In the genomic region with DNA sequence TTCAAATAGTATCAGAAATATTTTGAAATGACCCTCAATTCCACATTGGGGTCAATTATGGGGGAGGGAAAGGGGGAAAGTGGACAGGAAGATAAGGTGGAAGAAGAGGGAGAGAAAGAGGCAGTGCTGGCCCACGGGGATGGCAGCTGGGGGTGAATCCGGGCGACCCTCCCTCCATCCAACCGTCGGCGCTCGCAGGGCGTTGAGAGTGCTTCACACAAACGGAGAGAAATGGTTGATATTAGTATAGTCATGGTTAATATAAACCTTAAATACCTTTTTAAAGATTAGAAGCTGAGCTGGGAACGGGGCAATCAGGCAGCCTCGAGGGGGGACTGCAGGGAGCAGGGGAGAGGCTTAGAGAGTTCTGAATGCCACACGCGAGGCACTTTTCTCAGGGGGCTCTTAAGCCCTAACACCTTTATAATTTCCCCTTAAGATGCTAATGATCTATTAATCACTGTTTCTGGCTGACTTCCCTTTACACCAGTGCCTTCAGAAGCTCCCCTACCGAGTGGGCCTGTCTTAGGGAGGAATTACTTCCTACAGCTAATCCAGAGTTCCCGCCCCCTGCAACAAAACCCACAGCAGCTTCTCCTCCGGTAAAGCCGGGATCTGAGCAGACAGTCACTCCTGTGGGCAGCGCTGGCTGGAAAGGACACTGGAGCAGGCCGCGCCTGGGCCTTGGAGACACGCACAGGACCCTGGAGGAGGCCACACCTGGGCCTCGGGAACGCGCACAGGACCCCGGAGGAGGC, we compare ENCODE assay signal across 13 cellular contexts. TPM values are rescaled to one million over a fixed set of nuclear protein-coding genes. Genes with fewer than 3 reads are reported as not detected.
DNase-seq lines count a peak whose midpoint lies in the region; ATAC-seq, FAIRE-seq and TF ChIP-seq lines count a peak whose summit lies in the region.
"Had no signal": no experiment of that assay in that cellular context is flagged by ENCODE, and none has a peak within 500 bp of the region (broad histone marks: within the 10 kb centered on the region; RNA-seq: fewer than 3 reads in every experiment).

No MANE protein-coding gene starts in this region.

- H2AFZ ChIP-seq in K562 (ENCODE audit: low read depth, low read length): no peak overlapping the region

- WGBS in K562 (ENCODE audit: insufficient coverage, low coverage, missing lambda C conversion rate): 5% methylated on average over 25 of the region's 25 CpGs
- 79% methylated on average over 22 of the region's 25 CpGs for WGBS in esophagus muscularis mucosa

- no peaks in the 10 kb centered on the region for H3K9me1 ChIP-seq in K562 (ENCODE audit: control insufficient read depth, insufficient read depth, low read length)

- intact Hi-C loops in A673 (cut with micrococcal nuclease; ENCODE audit: unreplicated experiment) (no loop called here), K562 (cut with micrococcal nuclease) (no loop called here), esophagus muscularis mucosa (cut with DNase I) (no loop called here)

- TF ChIP-seq CTCF in A673 (conservative IDR thresholded peaks at IDR 0.05; ENCODE audit: low read depth, low read length) (no peak), K562 (IDR thresholded peaks at IDR 0.05 in 2 of 3, conservative IDR thresholded peaks at IDR 0.05 in 1 of 3; ENCODE audit: insufficient read depth in 2 of 3, low read depth in 1 of 3, low read length in 3 of 3) (no peak), esophagus muscularis mucosa (IDR thresholded peaks at IDR 0.05) (no peak)

- peak overlapping the region in 1 of 2 experiments; percentile 41; a peak in 1 of 4 replicates for H3K9ac ChIP-seq in K562 (ENCODE audit: insufficient read depth in 1 of 2, low read depth in 2 of 2, low read length in 2 of 2)

- POLR2A ChIA-PET in A673 (lab: Charles Lee; ENCODE audit: low non-redundant PET) (no interaction called here), HEK293T (lab: Yijun Ruan, JAX) (no interaction called here), K562 (lab: Yijun Ruan, JAX) (interaction anchor here (0.6 to 1.3 kb wide), 4 partner anchors 10 to 56 kb away, joined by 3 to 4 read pairs (median 3); no protein-coding TSS in a partner anchor)

- BruUV-seq in A673 (replicated peaks; lab: Mats Ljungman, UMichigan) (no TSS peak), K562 (replicated peaks; lab: Mats Ljungman, UMichigan) (no TSS peak)

- H3K4me1 Mint-ChIP-seq in naive B cell: peaks cover 25 to 49% (median 42%) of the 10 kb centered on the region in 3 donors

- H3K4me1 ChIP-seq in A673 (ENCODE audit: insufficient read depth, low read length, poor library complexity, severe bottlenecking) (peaks cover 14% of the 10 kb centered on the region), K562 (replicated peaks in 1 of 2; ENCODE audit: control insufficient read depth in 2 of 2, insufficient read depth in 2 of 2, low read length in 2 of 2) (peaks cover 0 to 2% of the 10 kb centered on the region in 2 experiments; a peak in 1 of 5 replicates), esophagus muscularis mucosa (peaks cover 0 to 24% (median 8%) of the 10 kb centered on the region in 4 donors)
- H3K4me1 ChIP-seq: uterus had no signal

- ATAC-seq in K562: no peak
- ATAC-seq in naive B cell (ENCODE audit: low read depth in 2 of 2): no peak
- ATAC-seq in HG03439 (IDR thresholded peaks at IDR 0.05; ENCODE audit: unreplicated experiment): no peak
- ATAC-seq in GM18861 (IDR thresholded peaks at IDR 0.05; ENCODE audit: unreplicated experiment): no peak
- ATAC-seq: naive thymus-derived CD4-positive, alpha-beta T cell had no signal

- H3K9me3 ChIP-seq in A673 (ENCODE audit: low read depth, low read length, poor library complexity, severe bottlenecking) (no peaks in the 10 kb centered on the region), K562 (replicated peaks; ENCODE audit: control insufficient read depth, insufficient read depth, low read depth, low read length) (no peaks in the 10 kb centered on the region; the same call in 1 of the 2 replicates), esophagus muscularis mucosa (no peaks in the 10 kb centered on the region)
- H3K9me3 ChIP-seq: uterus had no signal

- no peaks in the 10 kb centered on the region for H3K9me3 Mint-ChIP-seq in naive B cell
- H3K9me3 Mint-ChIP-seq: activated naive CD4-positive, alpha-beta T cell treated with anti-CD3 and anti-CD28 coated beads for 36 hours; naive thymus-derived CD4-positive, alpha-beta T cell had no signal

- H4K20me1 ChIP-seq in K562 (replicated peaks; ENCODE audit: control insufficient read depth, insufficient read depth, low read length): peaks cover 11% of the 10 kb centered on the region

- H3K27ac ChIP-seq in A673 (ENCODE audit: low read depth, low read length, poor library complexity, severe bottlenecking): no peak overlapping the region
- no peak overlapping the region for H3K27ac ChIP-seq in K562 (ENCODE audit: extremely low read depth, low read depth, low read length)
- no peak overlapping the region for H3K27ac ChIP-seq in esophagus muscularis mucosa (replicated peaks in 1 of 4)
- H3K27ac ChIP-seq: uterus had no signal

- peak overlapping the region in 4 of 6 donors; percentile 77 to 88 (median 86) for H3K27ac Mint-ChIP-seq in naive B cell
- H3K27ac Mint-ChIP-seq: activated naive CD4-positive, alpha-beta T cell treated with anti-CD3 and anti-CD28 coated beads for 36 hours had no signal

- no peaks in the 10 kb centered on the region for H3K36me3 ChIP-seq in A673 (ENCODE audit: insufficient read depth, low read length, poor library complexity, severe bottlenecking)
- no peaks in the 10 kb centered on the region for H3K36me3 ChIP-seq in K562 (ENCODE audit: control insufficient read depth, insufficient read depth, low read length)
- H3K36me3 ChIP-seq in esophagus muscularis mucosa: no peaks in the 10 kb centered on the region
- H3K36me3 ChIP-seq: uterus had no signal

- CTCF ChIA-PET in A673 (lab: Charles Lee): no interaction called here
- CTCF ChIA-PET in HEK293T (lab: Yijun Ruan, JAX): interaction anchor here (1.2 kb wide), 1 partner anchor 54 kb away, joined by 4 read pairs; no protein-coding TSS in a partner anchor
- CTCF ChIA-PET in K562 (lab: Yijun Ruan, JAX; ENCODE audit: low intra/inter-chr PET ratio): interaction anchor here (0.6 kb wide), 2 partner anchors 10 to 1634 kb away, joined by 3 to 4 read pairs; no protein-coding TSS in a partner anchor

- H3K27me3 Mint-ChIP-seq in naive B cell: no peaks in the 10 kb centered on the region
- H3K27me3 Mint-ChIP-seq: naive thymus-derived CD4-positive, alpha-beta T cell had no signal

- H3K4me2 ChIP-seq in K562 (ENCODE audit: insufficient read depth, low read length): no peak overlapping the region

- TF ChIP-seq POLR2A in K562 (conservative IDR thresholded peaks at IDR 0.05) (no peak), esophagus muscularis mucosa (IDR thresholded peaks at IDR 0.05; ENCODE audit: low read depth) (no peak)

- in situ Hi-C loops in K562 (cut with MboI): no loop called here

- no peak for TF ChIP-seq RAD21 in K562 (CRISPR knock-in tag; conservative IDR thresholded peaks at IDR 0.05 in 1 of 2, IDR thresholded peaks at IDR 0.05 in 1 of 2)

- H3K4me3 Mint-ChIP-seq in naive B cell: peak overlapping the region; percentile 9 to 92 (median 72)
- H3K4me3 Mint-ChIP-seq: activated naive CD4-positive, alpha-beta T cell treated with anti-CD3 and anti-CD28 coated beads for 36 hours had no signal

- H3K27me3 ChIP-seq in A673 (replicated peaks; ENCODE audit: insufficient read depth, low read depth, low read length, poor library complexity) (no peaks in the 10 kb centered on the region), K562 (ENCODE audit: control insufficient read depth in 2 of 2, insufficient read depth in 2 of 2, low read length in 2 of 2) (peaks cover 64 to 83% of the 10 kb centered on the region in 2 experiments), esophagus muscularis mucosa (no peaks in the 10 kb centered on the region)
- H3K27me3 ChIP-seq: uterus had no signal

- FAIRE-seq in K562 (lab: Jason Lieb, UNC): no peak

- no peaks in the 10 kb centered on the region for H3K79me2 ChIP-seq in K562 (ENCODE audit: control insufficient read depth, insufficient read depth, low read length)

- H3K36me3 Mint-ChIP-seq in naive B cell: no peaks in the 10 kb centered on the region

- H3K4me3 ChIP-seq in A673 (ENCODE audit: low read depth, low read length, poor library complexity, severe bottlenecking) (peak overlapping the region; percentile 13), K562 (no peak overlapping the region), esophagus muscularis mucosa (no peak overlapping the region)
- H3K4me3 ChIP-seq: uterus had no signal

- TF ChIP-seq EP300 in K562 (IDR thresholded peaks at IDR 0.05; ENCODE audit: low read length) (no peak), esophagus muscularis mucosa (IDR thresholded peaks at IDR 0.05) (no peak)

- DNase-seq in A673 (ENCODE audit: low spot score): peak; percentile 83
- peak; percentile 43 for DNase-seq in HEK293T (ENCODE audit: extremely low spot score)
- no peak for DNase-seq in K562 (ENCODE audit: extremely low read depth in 1 of 4, low spot score in 3 of 4)
- DNase-seq in naive B cell: no peak
- no peak for DNase-seq in esophagus muscularis mucosa (ENCODE audit: extremely low spot score)
- no peak for DNase-seq in stimulated activated CD4-positive, alpha-beta T cell treated with anti-CD3 and anti-CD28 coated beads, Interleukin-2, amount 100 ng/mL, for 24 hours
- DNase-seq: activated naive CD4-positive, alpha-beta T cell treated with anti-CD3 and anti-CD28 coated beads for 36 hours; naive thymus-derived CD4-positive, alpha-beta T cell; NCI-H1436 treated with DMSO at 0.1 percent for 48 hours; NCI-H774; uterus had no signal

RNA-seq across cellular contexts. Expression of a gene that starts 39.5 kb away (rescaled TPM):
- total RNA-seq in A673 (2021) (10.3 and 11.6 TPM in 2 replicates), K562 (2014; rRNA removed) (3.1 TPM in 2 replicates), K562 (2014; rRNA removed; fragmentation: Illumina TruSeq; extraction: Trizol) (3.3 and 3.9 TPM in 2 replicates), K562 (2015; rRNA removed; fragmentation: Illumina TruSeq; extraction: Trizol) (1.8 and 2.8 TPM in 2 replicates), K562 (2021) (3.6 and 5.0 TPM in 2 replicates), esophagus muscularis mucosa (10 to 100 TPM; 51.3 to 97.2 (median 77.5) TPM)
- 7.2 and 11.4 TPM in 2 replicates for total RNA-seq in K562 (2011; cell fraction: chromatin; rRNA removed; ENCODE audit: low replicate concordance)
- 2.8 and 4.7 TPM in 2 replicates for total RNA-seq in K562 (2011; cell fraction: nucleolus; rRNA removed)
- total RNA-seq in K562 (2011; cell fraction: nucleoplasm; rRNA removed): 4.8 and 6.9 TPM in 2 replicates
- polyA plus RNA-seq in K562 (2011; rRNA removed) (3.8 and 5.6 TPM in 2 replicates), K562 (2014; fragmentation: Illumina TruSeq; extraction: Trizol) (3.2 and 4.0 TPM in 2 replicates), K562 (2014; fragmentation: Nextera tagmentation; extraction: Ambion mirVana) (1 to 10 TPM in 1 of 2 experiments, under 1 TPM in 1; 0.99 to 1.1 TPM), K562 (2014; rRNA removed) (3.5 and 3.6 TPM in 2 replicates), naive B cell (ENCODE audit: low read depth in 6 of 6) (10 to 100 TPM; 16.2 to 25.4 (median 20.0) TPM)
- 1.3 and 1.8 TPM in 2 replicates for polyA plus RNA-seq in K562 (2011; cell fraction: cytosol; rRNA removed)
- 3.0 and 4.6 TPM in 2 replicates for polyA plus RNA-seq in K562 (2011; cell fraction: nucleus; rRNA removed)
- 2.3 and 2.7 TPM in 2 replicates for polyA plus RNA-seq in K562 (2012)
- polyA minus RNA-seq in K562 (2011; rRNA and poly(A)+ RNA removed): 4.2 and 6.0 TPM in 2 replicates
- 2.1 TPM in 1 of 2 replicates, not detected in the other for polyA minus RNA-seq in K562 (2011; cell fraction: cytosol; rRNA and poly(A)+ RNA removed)
- 2.4 and 2.7 TPM in 2 replicates for polyA minus RNA-seq in K562 (2011; cell fraction: nucleus; rRNA and poly(A)+ RNA removed)

Comparison
In these comparisons a context has a peak if more than half of its experiments do, and no peak if none do; other contexts are left out.
1. DNase-seq: peak in A673 (single experiment) and HEK293T (single experiment); none in K562 (0 of 4), naive B cell (single experiment), esophagus muscularis mucosa (single experiment) and stimulated activated CD4-positive, alpha-beta T cell treated with anti-CD3 and anti-CD28 coated beads, Interleukin-2, amount 100 ng/mL, for 24 hours (0 of 2).